2 cellular contexts compared by ENCODE assay signal in the genomic region with DNA sequence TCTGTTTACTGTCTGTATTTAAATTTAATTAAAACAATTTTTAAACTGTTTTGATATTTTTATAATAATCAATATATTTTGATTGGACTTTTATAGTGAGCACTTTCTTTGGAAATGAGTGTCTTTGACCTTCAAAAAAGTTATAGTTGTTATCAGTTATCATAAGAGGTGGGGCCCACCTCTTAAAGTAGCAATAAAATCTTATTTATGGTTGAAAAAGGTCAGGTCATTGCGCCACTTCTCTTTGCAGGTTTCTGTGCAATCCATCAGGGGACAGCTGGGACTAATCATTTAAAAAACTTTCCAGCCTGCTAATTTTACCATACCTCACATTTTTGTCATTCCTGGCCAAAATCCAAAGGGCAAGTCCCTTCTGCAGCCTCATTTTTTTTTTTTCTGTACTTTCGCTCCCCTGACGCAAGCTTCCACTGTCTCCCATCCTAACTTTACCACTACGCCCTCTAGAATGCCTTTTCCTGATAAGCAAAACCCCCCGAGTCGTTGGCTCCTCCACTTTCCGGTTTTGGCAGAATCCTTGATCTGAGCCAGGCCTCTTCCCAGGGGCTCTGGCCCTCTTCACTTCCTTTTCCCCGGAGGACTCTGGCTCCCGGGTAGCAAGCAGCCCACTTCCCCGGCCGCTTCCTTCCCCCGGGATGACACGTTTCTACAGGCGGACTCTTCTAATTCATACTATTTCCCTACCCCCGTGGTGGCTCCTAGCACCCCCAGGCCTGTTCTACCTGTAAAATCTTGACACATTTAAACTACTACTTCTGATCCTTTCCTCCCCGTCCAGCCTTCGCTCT.
TF ChIP-seq lines count a peak whose summit lies in the region.

No MANE protein-coding gene starts in this region.

TF ChIP-seq in Ishikawa, 13 proteins besides CTCF, POLR2A, EP300 and RAD21:
- TF ChIP-seq CEBPB (IDR thresholded peaks at IDR 0.05): peak; percentile 87
- TF ChIP-seq NFIC (IDR thresholded peaks at IDR 0.05): peak; percentile 85
- TF ChIP-seq TEAD4 (IDR thresholded peaks at IDR 0.05): peak; percentile 96
- no peak for TF ChIP-seq YY1 (IDR thresholded peaks at IDR 0.05; ENCODE audit: low read depth)
- peak; percentile 55; the same call in 1 of the 2 replicates for TF ChIP-seq TCF12 (IDR thresholded peaks at IDR 0.05; ENCODE audit: low read depth)

TF ChIP-seq in H1, 55 proteins besides CTCF, POLR2A, EP300 and RAD21:
- TF ChIP-seq, protein P1, sequence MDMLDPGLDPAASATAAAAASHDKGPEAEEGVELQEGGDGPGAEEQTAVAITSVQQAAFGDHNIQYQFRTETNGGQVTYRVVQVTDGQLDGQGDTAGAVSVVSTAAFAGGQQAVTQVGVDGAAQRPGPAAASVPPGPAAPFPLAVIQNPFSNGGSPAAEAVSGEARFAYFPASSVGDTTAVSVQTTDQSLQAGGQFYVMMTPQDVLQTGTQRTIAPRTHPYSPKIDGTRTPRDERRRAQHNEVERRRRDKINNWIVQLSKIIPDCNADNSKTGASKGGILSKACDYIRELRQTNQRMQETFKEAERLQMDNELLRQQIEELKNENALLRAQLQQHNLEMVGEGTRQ (IDR thresholded peaks at IDR 0.05; ENCODE audit: low read length): no peak
- TF ChIP-seq, protein P2, sequence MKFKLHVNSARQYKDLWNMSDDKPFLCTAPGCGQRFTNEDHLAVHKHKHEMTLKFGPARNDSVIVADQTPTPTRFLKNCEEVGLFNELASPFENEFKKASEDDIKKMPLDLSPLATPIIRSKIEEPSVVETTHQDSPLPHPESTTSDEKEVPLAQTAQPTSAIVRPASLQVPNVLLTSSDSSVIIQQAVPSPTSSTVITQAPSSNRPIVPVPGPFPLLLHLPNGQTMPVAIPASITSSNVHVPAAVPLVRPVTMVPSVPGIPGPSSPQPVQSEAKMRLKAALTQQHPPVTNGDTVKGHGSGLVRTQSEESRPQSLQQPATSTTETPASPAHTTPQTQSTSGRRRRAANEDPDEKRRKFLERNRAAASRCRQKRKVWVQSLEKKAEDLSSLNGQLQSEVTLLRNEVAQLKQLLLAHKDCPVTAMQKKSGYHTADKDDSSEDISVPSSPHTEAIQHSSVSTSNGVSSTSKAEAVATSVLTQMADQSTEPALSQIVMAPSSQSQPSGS (IDR thresholded peaks at IDR 0.05; ENCODE audit: low read length): no peak
- TF ChIP-seq KDM4A (IDR thresholded peaks at IDR 0.05; ENCODE audit: low read depth, low read length, severe bottlenecking) (peak; percentile 32), HDAC2 (IDR thresholded peaks at IDR 0.05; ENCODE audit: borderline replicate concordance in 1 of 2, low read depth in 2 of 2, low read length in 2 of 2) (0 out of 4 replicates have a peak, but pooled peaks of 1 of the 2 experiments have one; percentile 4), SIN3A (conservative IDR thresholded peaks at IDR 0.05 in 1 of 2, IDR thresholded peaks at IDR 0.05 in 1 of 2; ENCODE audit: low read depth in 1 of 2, low read length in 2 of 2) (0 out of 4 replicates have a peak, but pooled peaks of 1 of the 2 experiments have one; percentile 32), CEBPB (IDR thresholded peaks at IDR 0.05; ENCODE audit: low read depth, low read length) (peak; percentile 71; the same call in 1 of the 2 replicates)
